In genomic region chr6:168219167-168219566, GRCh38 we compare ENCODE assay signal across 25 cellular contexts.
DNase-seq lines count a peak whose midpoint lies in the region; ATAC-seq and TF ChIP-seq lines count a peak whose summit lies in the region.
"Had no signal": no experiment of that assay in that cellular context is flagged by ENCODE, and none has a peak within 500 bp of the region (broad histone marks: within the 10 kb centered on the region; RNA-seq: fewer than 3 reads in every experiment).

No MANE protein-coding gene starts in this region.

- H3K4me3 Mint-ChIP-seq in H9 (no peak overlapping the region), CD14-positive monocyte (no peak overlapping the region)
- H3K4me3 Mint-ChIP-seq: activated CD4-positive, alpha-beta T cell treated with anti-CD3 and anti-CD28 coated beads for 36 hours; activated T-cell treated with anti-CD3 and anti-CD28 coated beads, Interleukin-2, amount 50 U/mL, for 72 hours; memory B cell; naive B cell had no signal

- no peak overlapping the region for H2BK20ac ChIP-seq in H9 (ENCODE audit: low read depth, low read length, poor library complexity, severe bottlenecking)

- no peak overlapping the region for H4K5ac ChIP-seq in H9 (ENCODE audit: insufficient read length, low read depth, low read length)

- no peak overlapping the region for H3T11ph ChIP-seq in H9 (ENCODE audit: low read length)

- no peak overlapping the region for H3K23ac ChIP-seq in neuronal stem cell (ENCODE audit: low read depth, low read length, poor library complexity)
- H3K23ac ChIP-seq in H9 (ENCODE audit: insufficient read length, low read depth, low read length): no peak overlapping the region

- peaks cover 14% of the 10 kb centered on the region for H3K27me3 Mint-ChIP-seq in H9 (ENCODE audit: low read depth)
- peaks cover 0 to 6% (median 2%) of the 10 kb centered on the region in 3 donors for H3K27me3 Mint-ChIP-seq in CD14-positive monocyte (ENCODE audit: low read depth in 3 of 3)

- no peak overlapping the region for H3K4ac ChIP-seq in neuronal stem cell (ENCODE audit: low read length)
- no peak overlapping the region for H3K4ac ChIP-seq in H9 (ENCODE audit: low read depth, low read length)

- peaks cover 0 to 1% (median 0%) of the 10 kb centered on the region in 3 experiments for H3K27me3 ChIP-seq in neuronal stem cell (ENCODE audit: control insufficient read depth in 3 of 3, insufficient read depth in 3 of 3, low read depth in 1 of 3, low read length in 3 of 3)
- no peaks in the 10 kb centered on the region for H3K27me3 ChIP-seq in aorta (ENCODE audit: control insufficient read depth in 1 of 2, insufficient read depth in 2 of 2, low read length in 1 of 2)
- H3K27me3 ChIP-seq in H9 (ENCODE audit: insufficient read depth, low read length): no peaks in the 10 kb centered on the region
- H3K27me3 ChIP-seq: BLaER1, colonic mucosa, uterus had no signal

- DNase-seq in Right ventricle myocardium inferior (ENCODE audit: missing footprints) (peak; percentile 71), cardiac septum (ENCODE audit: low spot score) (no peak), fibroblast of the conjunctiva (ENCODE audit: low read depth) (peak; percentile 12), neuronal stem cell (ENCODE audit: low spot score) (no peak), aorta (peak in 1 of 2 donors; percentile 81), H9 (no peak), CD14-positive monocyte (ENCODE audit: low spot score) (no peak), superior temporal gyrus (ENCODE audit: extremely low spot score) (no peak)
- DNase-seq: activated CD4-positive, alpha-beta T cell treated with anti-CD3 and anti-CD28 coated beads for 36 hours; activated naive CD4-positive, alpha-beta T cell treated with anti-CD3 and anti-CD28 coated beads, Interleukin-2, amount 50 U/mL, for 16 hours; activated T-cell treated with anti-CD3 and anti-CD28 coated beads, Interleukin-2, amount 50 U/mL, for 72 hours; colonic mucosa; hypothalamus; naive B cell; NCI-H146; NCI-H774; OCI-M1; posterior cingulate gyrus; SHP77 treated with DMSO at 0.1 percent for 48 hours; stimulated activated CD4-positive, alpha-beta T cell treated with anti-CD3 and anti-CD28 coated beads, Interleukin-4, amount 100 ng/mL, for 24 hours; uterus had no signal

- ATAC-seq in Right ventricle myocardium inferior (peak; percentile 88), aorta (ENCODE audit: low FRiP score) (peak; percentile 65)
- ATAC-seq: activated CD4-positive, alpha-beta T cell treated with anti-CD3 and anti-CD28 coated beads for 36 hours; activated T-cell treated with anti-CD3 and anti-CD28 coated beads, Interleukin-2, amount 50 U/mL, for 72 hours had no signal

- TF ChIP-seq CTCF in H9 (conservative IDR thresholded peaks at IDR 0.05) (no peak), CD14-positive monocyte (IDR thresholded peaks at IDR 0.05) (no peak)

- H3K4me1 Mint-ChIP-seq in H9: peaks cover 27 to 32% of the 10 kb centered on the region in 2 experiments
- H3K4me1 Mint-ChIP-seq in CD14-positive monocyte: no peaks in the 10 kb centered on the region
- H3K4me1 Mint-ChIP-seq: memory B cell, naive B cell had no signal

- H3K4me3 ChIP-seq in neuronal stem cell (ENCODE audit: low read length in 2 of 2): no peak overlapping the region
- no peak overlapping the region for H3K4me3 ChIP-seq in aorta (ENCODE audit: low read length in 2 of 2)
- H3K4me3 ChIP-seq: BLaER1, colonic mucosa, smooth muscle cell, uterus had no signal

- no peak overlapping the region for H3K56ac ChIP-seq in H9 (ENCODE audit: insufficient read length, low read depth, low read length)

- no peak overlapping the region for H3K27ac Mint-ChIP-seq in H9
- H3K27ac Mint-ChIP-seq in CD14-positive monocyte: no peak overlapping the region
- H3K27ac Mint-ChIP-seq: activated CD4-positive, alpha-beta T cell treated with anti-CD3 and anti-CD28 coated beads for 36 hours; activated T-cell treated with anti-CD3 and anti-CD28 coated beads, Interleukin-2, amount 50 U/mL, for 72 hours; memory B cell; naive B cell had no signal

- H3K36me3 Mint-ChIP-seq in H9 (ENCODE audit: insufficient read depth in 1 of 3, low read depth in 3 of 3) (no peaks in the 10 kb centered on the region; a peak in 1 of 7 replicates), CD14-positive monocyte (no peaks in the 10 kb centered on the region)
- H3K36me3 Mint-ChIP-seq: memory B cell, naive B cell had no signal

- H3K4me2 ChIP-seq in neuronal stem cell (ENCODE audit: insufficient read depth, low read length, poor library complexity, severe bottlenecking): no peak overlapping the region
- no peak overlapping the region for H3K4me2 ChIP-seq in H9 (ENCODE audit: insufficient read depth, insufficient read length, low read length)
- H3K4me2 ChIP-seq: smooth muscle cell had no signal

- H3K4me1 ChIP-seq in neuronal stem cell (ENCODE audit: control insufficient read depth in 2 of 2, insufficient read depth in 1 of 2, low read depth in 1 of 2, low read length in 2 of 2) (peaks cover 20 to 21% of the 10 kb centered on the region in 2 donors), aorta (ENCODE audit: control insufficient read depth in 1 of 2, insufficient read depth in 2 of 2, low read length in 2 of 2) (no peaks in the 10 kb centered on the region), H9 (ENCODE audit: insufficient read depth, low read length) (peaks cover 3% of the 10 kb centered on the region; the same call in 1 of the 2 replicates)
- H3K4me1 ChIP-seq: colonic mucosa, uterus had no signal

- H3K9me3 Mint-ChIP-seq in H9 (no peaks in the 10 kb centered on the region), CD14-positive monocyte (peaks cover 0 to 2% (median 0%) of the 10 kb centered on the region in 7 donors)
- H3K9me3 Mint-ChIP-seq: activated T-cell treated with anti-CD3 and anti-CD28 coated beads, Interleukin-2, amount 50 U/mL, for 72 hours; memory B cell had no signal

- no peaks in the 10 kb centered on the region for H3K79me1 ChIP-seq in neuronal stem cell (ENCODE audit: low read depth, low read length)
- H3K79me1 ChIP-seq in H9 (ENCODE audit: insufficient read depth, low read depth, low read length, poor library complexity, severe bottlenecking): no peaks in the 10 kb centered on the region

- peak overlapping the region; percentile 16 for H2AK5ac ChIP-seq in neuronal stem cell (ENCODE audit: low read depth, low read length)
- no peak overlapping the region for H2AK5ac ChIP-seq in H9 (ENCODE audit: insufficient read length, low read length)

- H3K9ac ChIP-seq in neuronal stem cell (ENCODE audit: low read depth, low read length, poor library complexity) (no peak overlapping the region), H9 (ENCODE audit: extremely low read depth, insufficient read length, low read length) (no peak overlapping the region)
- H3K9ac ChIP-seq: BLaER1 had no signal

- no peak overlapping the region for H4K8ac ChIP-seq in neuronal stem cell (ENCODE audit: low read depth, low read length)
- no peak overlapping the region for H4K8ac ChIP-seq in H9 (replicated peaks; ENCODE audit: insufficient read length, low read depth, low read length)

- intact Hi-C loops in Right ventricle myocardium inferior (cut with DNase I) (no loop called here), cardiac septum (cut with DNase I) (no loop called here), aorta (cut with DNase I) (no loop called here), CD14-positive monocyte (cut with micrococcal nuclease) (no loop called here)

- peak overlapping the region; percentile 50 for H2BK15ac ChIP-seq in neuronal stem cell (ENCODE audit: low read length)
- no peak overlapping the region for H2BK15ac ChIP-seq in H9 (ENCODE audit: low read depth, low read length)

- no peaks in the 10 kb centered on the region for H3K23me2 ChIP-seq in H9 (ENCODE audit: insufficient read length, low read depth, low read length, poor library complexity, severe bottlenecking)

- H4K20me1 ChIP-seq in H9 (ENCODE audit: control insufficient read depth, insufficient read depth, insufficient read length): no peaks in the 10 kb centered on the region

- H2BK120ac ChIP-seq in neuronal stem cell (ENCODE audit: low read depth, low read length): no peak overlapping the region
- H2BK120ac ChIP-seq in H9 (ENCODE audit: low read depth, low read length, poor library complexity, severe bottlenecking): no peak overlapping the region

- no peak overlapping the region for H3K14ac ChIP-seq in neuronal stem cell (ENCODE audit: low read length)
- H3K14ac ChIP-seq in H9 (ENCODE audit: insufficient read depth, low read length): no peak overlapping the region

- H2BK5ac ChIP-seq in neuronal stem cell (ENCODE audit: low read length): no peak overlapping the region
- H2BK5ac ChIP-seq in H9 (ENCODE audit: insufficient read length, low read length): no peak overlapping the region

- H3K27ac ChIP-seq in neuronal stem cell (replicated peaks; ENCODE audit: low read length): no peak overlapping the region
- peak overlapping the region in 1 of 2 donors; percentile 83 for H3K27ac ChIP-seq in aorta (ENCODE audit: low read depth in 1 of 2, low read length in 2 of 2)
- H3K27ac ChIP-seq in H9 (ENCODE audit: insufficient read length, low read depth, low read length): no peak overlapping the region
- H3K27ac ChIP-seq: 22Rv1, BLaER1, colonic mucosa had no signal

- no CpG with 5 or more reads among the region's 4 CpGs for WGBS in neuronal stem cell (ENCODE audit: extremely low coverage in 2 of 2, insufficient read length in 2 of 2, insufficient replicate concordance in 1 of 2), 2 donors
- WGBS in aorta, 2 donors: 1 to 5% methylated on average over 4 of the region's 4 CpGs
- no CpG with 5 or more reads among the region's 4 CpGs for WGBS in H9 (ENCODE audit: extremely low coverage, insufficient read length, low lambda C conversion rate)

- H4K91ac ChIP-seq in neuronal stem cell (ENCODE audit: low read depth, low read length, poor library complexity) (no peak overlapping the region), H9 (ENCODE audit: insufficient read length, low read depth, low read length) (no peak overlapping the region)

- H3K79me2 ChIP-seq in H9 (ENCODE audit: insufficient read depth, low read length): no peaks in the 10 kb centered on the region

- H3K36me3 ChIP-seq in neuronal stem cell (replicated peaks in 1 of 2; ENCODE audit: control insufficient read depth in 2 of 2, insufficient read depth in 2 of 2, low read length in 2 of 2) (no peaks in the 10 kb centered on the region), aorta (ENCODE audit: control insufficient read depth in 1 of 2, insufficient read depth in 2 of 2, low read length in 1 of 2) (no peaks in the 10 kb centered on the region)
- H3K36me3 ChIP-seq: BLaER1, colonic mucosa, uterus had no signal

- H2BK12ac ChIP-seq in neuronal stem cell (ENCODE audit: low read length) (peak overlapping the region; percentile 53), H9 (ENCODE audit: insufficient read length, low read depth, low read length) (no peak overlapping the region)

- no peak overlapping the region for H2AFZ ChIP-seq in neuronal stem cell (ENCODE audit: low read length)
- H2AFZ ChIP-seq in H9 (ENCODE audit: low read length): no peak overlapping the region

- H3K9me3 ChIP-seq in neuronal stem cell (replicated peaks in 1 of 2; ENCODE audit: control insufficient read depth in 2 of 2, insufficient read depth in 1 of 2, low read depth in 1 of 2, low read length in 2 of 2) (no peaks in the 10 kb centered on the region), aorta (ENCODE audit: control insufficient read depth, low read length) (no peaks in the 10 kb centered on the region), H9 (ENCODE audit: control insufficient read depth, low read depth, low read length) (no peaks in the 10 kb centered on the region)
- H3K9me3 ChIP-seq: BLaER1, colonic mucosa, uterus had no signal

- H3K18ac ChIP-seq in neuronal stem cell (ENCODE audit: low read length) (peak overlapping the region; percentile 28), H9 (ENCODE audit: insufficient read length, low read depth, low read length) (no peak overlapping the region)

Comparison
In these comparisons a context has a peak if more than half of its experiments do, and no peak if none do; other contexts are left out.
1. DNase-seq: peak in Right ventricle myocardium inferior (single experiment) and fibroblast of the conjunctiva (single experiment); none in cardiac septum (single experiment), neuronal stem cell (single experiment), H9 (single experiment), CD14-positive monocyte (single experiment) and superior temporal gyrus (single experiment).